In the genomic region with DNA sequence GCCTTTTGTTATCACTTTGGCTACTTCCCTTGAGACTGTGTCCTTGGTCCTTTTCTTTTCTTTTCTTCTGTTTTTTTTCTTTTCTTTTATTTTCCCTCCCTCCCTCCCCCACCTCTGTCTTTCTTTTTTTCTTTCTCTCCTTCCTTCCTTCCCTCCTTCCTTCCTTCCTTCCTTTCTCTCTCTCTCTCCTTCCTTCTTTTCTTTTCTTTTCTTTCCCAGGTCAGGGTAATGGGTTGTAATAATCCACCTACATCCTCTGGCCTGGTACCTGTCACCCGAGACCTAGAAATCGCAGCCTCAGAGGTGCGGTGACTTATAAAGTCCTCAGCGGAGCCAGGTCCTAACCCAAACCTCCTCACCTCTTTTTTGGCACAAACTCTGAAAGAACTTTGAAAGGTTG, we compare ENCODE assay signal across 17 cellular contexts.
"Had no signal": no experiment of that assay in that cellular context is flagged by ENCODE, and none has a peak within 500 bp of the region (broad histone marks: within the 10 kb centered on the region; RNA-seq: fewer than 3 reads in every experiment).

No MANE protein-coding gene starts in this region.

- H3K9me3 ChIP-seq: breast epithelium, colonic mucosa, gastroesophageal sphincter, suprapubic skin, transverse colon had no signal

- DNase-seq: activated CD4-positive, alpha-beta T cell treated with anti-CD3 and anti-CD28 coated beads for 4 hours; activated CD4-positive, alpha-beta T cell treated with anti-CD3 and anti-CD28 coated beads, Interleukin-2, amount 50 U/mL, for 4 hours; activated effector memory CD4-positive, alpha-beta T cell treated with anti-CD3 and anti-CD28 coated beads, Interleukin-2, amount 50 U/mL, for 16 hours; activated naive CD4-positive, alpha-beta T cell treated with anti-CD3 and anti-CD28 coated beads, Interleukin-2, amount 50 U/mL, for 16 hours; colonic mucosa; effector memory CD8-positive, alpha-beta T cell; mesenchymal stem cell; naive thymus-derived CD8-positive, alpha-beta T cell; right cardiac atrium; stimulated activated CD4-positive, alpha-beta T cell treated with anti-CD3 and anti-CD28 coated beads, Interleukin-15, amount 100 ng/mL, for 24 hours; stimulated activated naive CD4-positive, alpha-beta T cell; transverse colon had no signal

- H2AFZ ChIP-seq: hepatocyte had no signal

- H3K79me2 ChIP-seq: hepatocyte had no signal

- H3K27ac ChIP-seq: breast epithelium, colonic mucosa, gastroesophageal sphincter, hepatocyte, suprapubic skin, transverse colon had no signal

- H3K4me2 ChIP-seq: hepatocyte had no signal

- H3K27me3 ChIP-seq: breast epithelium, colonic mucosa, suprapubic skin, transverse colon had no signal

- FAIRE-seq: endothelial cell of umbilical vein had no signal

- H3K4me3 ChIP-seq: breast epithelium, colonic mucosa, gastroesophageal sphincter, hepatocyte, suprapubic skin, transverse colon had no signal

- H3K36me3 ChIP-seq: breast epithelium, colonic mucosa, gastroesophageal sphincter, suprapubic skin, transverse colon had no signal

- ATAC-seq: effector memory CD8-positive, alpha-beta T cell; gastroesophageal sphincter; naive thymus-derived CD8-positive, alpha-beta T cell had no signal

- H3K4me1 ChIP-seq: breast epithelium, colonic mucosa, gastroesophageal sphincter, suprapubic skin, transverse colon had no signal
